Comparison of ENCODE assay signal across 23 cellular contexts in the genomic region with DNA sequence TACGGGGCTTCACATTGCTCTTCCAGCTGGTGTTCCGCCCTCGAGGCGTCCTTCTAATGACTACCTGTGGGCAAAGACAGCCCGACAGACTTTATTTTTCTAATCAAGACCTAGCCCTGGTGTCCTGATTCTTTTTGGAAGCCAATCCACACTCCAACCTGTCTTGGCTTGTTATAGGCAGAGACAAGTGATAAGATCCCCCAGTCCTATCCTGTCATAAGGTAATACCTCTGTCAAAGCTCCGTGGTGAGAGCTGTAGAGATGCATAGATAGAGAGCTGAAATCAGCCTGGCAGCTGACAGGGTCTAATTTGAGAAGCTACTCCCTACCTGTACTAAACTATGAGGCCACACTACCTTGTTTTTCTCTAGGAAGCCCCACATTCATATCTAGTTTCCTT.
"Had no signal": no experiment of that assay in that cellular context is flagged by ENCODE, and none has a peak within 500 bp of the region (broad histone marks: within the 10 kb centered on the region; RNA-seq: fewer than 3 reads in every experiment).

No MANE protein-coding gene starts in this region.

- FAIRE-seq: frontal cortex had no signal

- H3K4me3 ChIP-seq: ascending aorta, esophagus squamous epithelium, left lung, lower lobe of right lung, mucosa of descending colon, skin epidermis, thoracic aorta, vagina had no signal

- H3K27me3 Mint-ChIP-seq: activated naive CD8-positive, alpha-beta T cell treated with anti-CD3 and anti-CD28 coated beads, Interleukin-2, amount 10 ng/mL, durations not matched to agents 7 days and 5 days; central memory CD8-positive, alpha-beta T cell; dendritic cell treated with granulocyte-macrophage colony-stimulating factor and Interleukin-4, amounts not matched to agents 40 ng/mL and 50 ng/mL, for 4 days; natural killer cell treated with Interleukin-12 subunit alpha and Interleukin-12 subunit beta and Interleukin-15 and Interleukin-18, amount 100 ng/mL, for 72 hours had no signal

- H3K9me3 Mint-ChIP-seq: activated naive CD8-positive, alpha-beta T cell treated with anti-CD3 and anti-CD28 coated beads, Interleukin-2, amount 10 ng/mL, durations not matched to agents 7 days and 5 days; central memory CD8-positive, alpha-beta T cell; dendritic cell treated with granulocyte-macrophage colony-stimulating factor and Interleukin-4, amounts not matched to agents 40 ng/mL and 50 ng/mL, for 4 days; natural killer cell treated with Interleukin-12 subunit alpha and Interleukin-12 subunit beta and Interleukin-15 and Interleukin-18, amount 100 ng/mL, for 72 hours; WTC11 had no signal

- H3K36me3 ChIP-seq: ascending aorta, brain microvascular endothelial cell, esophagus squamous epithelium, left lung, lower lobe of right lung, thoracic aorta, vagina had no signal

- H3K9me3 ChIP-seq: ascending aorta, esophagus squamous epithelium, left lung, lower lobe of right lung, mucosa of descending colon, thoracic aorta, vagina had no signal

- H3K4me3 Mint-ChIP-seq: activated CD8-positive, alpha-beta T cell treated with anti-CD3 and anti-CD28 coated beads, Interleukin-2, amount 10 ng/mL, durations not matched to agents 7 days and 5 days; activated naive CD8-positive, alpha-beta T cell treated with anti-CD3 and anti-CD28 coated beads, Interleukin-2, amount 10 ng/mL, durations not matched to agents 7 days and 5 days; central memory CD8-positive, alpha-beta T cell; dendritic cell treated with granulocyte-macrophage colony-stimulating factor and Interleukin-4, amounts not matched to agents 40 ng/mL and 50 ng/mL, for 4 days; natural killer cell treated with Interleukin-12 subunit alpha and Interleukin-12 subunit beta and Interleukin-15 and Interleukin-18, amount 100 ng/mL, for 72 hours; WTC11 had no signal

- ATAC-seq: activated CD8-positive, alpha-beta T cell treated with anti-CD3 and anti-CD28 coated beads, Interleukin-2, amount 10 ng/mL, durations not matched to agents 7 days and 5 days; lower lobe of right lung; mucosa of descending colon; natural killer cell treated with Interleukin-12 subunit alpha and Interleukin-12 subunit beta and Interleukin-15 and Interleukin-18, amount 100 ng/mL, for 72 hours; sciatic nerve; stimulated activated naive CD8-positive, alpha-beta T cell treated with anti-CD3 and anti-CD28 coated beads, Interleukin-15, Interleukin-2, amounts not matched to agents 100 U/mL and 50 U/mL, for 24 hours; WTC11 had no signal

- DNase-seq: activated CD4-positive, alpha-beta T cell treated with anti-CD3 and anti-CD28 coated beads for 1 hour; activated CD8-positive, alpha-beta T cell treated with anti-CD3 and anti-CD28 coated beads, Interleukin-2, amount 10 ng/mL, durations not matched to agents 7 days and 5 days; activated effector memory CD4-positive, alpha-beta T cell treated with Interleukin-2 at 50 U/mL for 16 hours; activated naive CD4-positive, alpha-beta T cell treated with Interleukin-2 at 50 U/mL for 16 hours; activated naive CD8-positive, alpha-beta T cell treated with anti-CD3 and anti-CD28 coated beads, Interleukin-2, amount 10 ng/mL, durations not matched to agents 7 days and 5 days; brain microvascular endothelial cell; esophagus squamous epithelium; left lung; lower lobe of right lung; mucosa of descending colon; stimulated activated CD4-positive, alpha-beta T cell treated with anti-CD3 and anti-CD28 coated beads, Interleukin-12 subunit alpha, Interleukin-12 subunit beta, amount 100 ng/mL, for 4 hours; stimulated activated CD4-positive, alpha-beta T cell treated with anti-CD3 and anti-CD28 coated beads, Interleukin-4, amount 100 ng/mL, for 1 hour; stimulated activated naive CD8-positive, alpha-beta T cell treated with anti-CD3 and anti-CD28 coated beads, Interleukin-15, Interleukin-2, amounts not matched to agents 100 U/mL and 50 U/mL, for 24 hours had no signal

- H3K36me3 Mint-ChIP-seq: natural killer cell treated with Interleukin-12 subunit alpha and Interleukin-12 subunit beta and Interleukin-15 and Interleukin-18, amount 100 ng/mL, for 72 hours; WTC11 had no signal

- H3K27ac Mint-ChIP-seq: activated CD8-positive, alpha-beta T cell treated with anti-CD3 and anti-CD28 coated beads, Interleukin-2, amount 10 ng/mL, durations not matched to agents 7 days and 5 days; activated naive CD8-positive, alpha-beta T cell treated with anti-CD3 and anti-CD28 coated beads, Interleukin-2, amount 10 ng/mL, durations not matched to agents 7 days and 5 days; dendritic cell treated with granulocyte-macrophage colony-stimulating factor and Interleukin-4, amounts not matched to agents 40 ng/mL and 50 ng/mL, for 4 days; natural killer cell treated with Interleukin-12 subunit alpha and Interleukin-12 subunit beta and Interleukin-15 and Interleukin-18, amount 100 ng/mL, for 72 hours; WTC11 had no signal

- H3K27ac ChIP-seq: ascending aorta, brain microvascular endothelial cell, esophagus squamous epithelium, left lung, lower lobe of right lung, thoracic aorta, vagina had no signal

- H3K27me3 ChIP-seq: ascending aorta, brain microvascular endothelial cell, esophagus squamous epithelium, left lung, vagina had no signal
